Comparison of ENCODE assay signal across 8 cellular contexts in genomic region chr1:12511516-12512468, GRCh38.
DNase-seq lines count a peak whose midpoint lies in the region; ATAC-seq and TF ChIP-seq lines count a peak whose summit lies in the region.
"Had no signal": no experiment of that assay in that cellular context is flagged by ENCODE, and none has a peak within 500 bp of the region (broad histone marks: within the 10 kb centered on the region; RNA-seq: fewer than 3 reads in every experiment).

No MANE protein-coding gene starts in this region.

- no peak for ATAC-seq in activated naive CD4-positive, alpha-beta T cell treated with anti-CD3 and anti-CD28 coated beads, Interleukin-2, amount 50 U/mL, for 72 hours
- ATAC-seq in HG02840 (IDR thresholded peaks at IDR 0.05; ENCODE audit: low FRiP score, unreplicated experiment), result no peak

- no peak overlapping the region for H2AFZ ChIP-seq in smooth muscle cell (ENCODE audit: low read depth)

- H3K4me2 ChIP-seq in smooth muscle cell, result peak overlapping the region; percentile 48

- peaks cover 18 to 30% of the 10 kb centered on the region in 2 donors for H3K36me3 Mint-ChIP-seq in activated naive CD4-positive, alpha-beta T cell treated with anti-CD3 and anti-CD28 coated beads, Interleukin-2, amount 50 U/mL, for 72 hours

- H3K9me3 ChIP-seq in HUES48 (ENCODE audit: control insufficient read depth, insufficient read depth, low read length) (no peaks in the 10 kb centered on the region), right atrium auricular region (no peaks in the 10 kb centered on the region), smooth muscle cell (replicated peaks; ENCODE audit: low read depth) (no peaks in the 10 kb centered on the region)

- no peak for TF ChIP-seq CTCF in right atrium auricular region (IDR thresholded peaks at IDR 0.05)
- TF ChIP-seq CTCF in smooth muscle cell (IDR thresholded peaks at IDR 0.05; ENCODE audit: borderline replicate concordance, insufficient read depth, poor library complexity, severe bottlenecking), result no peak

- no peaks in the 10 kb centered on the region for H3K27me3 ChIP-seq in HUES48 (ENCODE audit: control insufficient read depth, insufficient read depth, low read length)
- no peaks in the 10 kb centered on the region for H3K27me3 ChIP-seq in right atrium auricular region
- no peaks in the 10 kb centered on the region for H3K27me3 ChIP-seq in smooth muscle cell (ENCODE audit: low read depth)

- WGBS in smooth muscle cell (ENCODE audit: low lambda C conversion rate), result 77% methylated on average over 13 of the region's 13 CpGs

- H3K27ac ChIP-seq in HUES48 (ENCODE audit: low read depth, low read length) (peak overlapping the region; percentile 70), right atrium auricular region (peak overlapping the region; percentile 41 to 58), smooth muscle cell (ENCODE audit: low read depth) (no peak overlapping the region)

- H3K79me2 ChIP-seq in smooth muscle cell (ENCODE audit: low read depth), result no peaks in the 10 kb centered on the region

- H3K4me3 ChIP-seq in HUES48 (ENCODE audit: low read depth, low read length) (no peak overlapping the region), right atrium auricular region (no peak overlapping the region), smooth muscle cell (no peak overlapping the region)

- no peak overlapping the region for H3K9ac ChIP-seq in HUES48 (ENCODE audit: low read depth, low read length)
- H3K9ac ChIP-seq in smooth muscle cell (ENCODE audit: low read depth), result no peak overlapping the region

- H3K27ac Mint-ChIP-seq in activated naive CD4-positive, alpha-beta T cell treated with anti-CD3 and anti-CD28 coated beads, Interleukin-2, amount 50 U/mL, for 72 hours, result peak overlapping the region; percentile 85 to 96

- H3F3A ChIP-seq in smooth muscle cell (ENCODE audit: low read depth), result no peaks in the 10 kb centered on the region

- H4K20me1 ChIP-seq in smooth muscle cell (ENCODE audit: low read depth), result no peaks in the 10 kb centered on the region

- no peak for DNase-seq in activated naive CD4-positive, alpha-beta T cell treated with anti-CD3 and anti-CD28 coated beads, Interleukin-2, amount 50 U/mL, for 72 hours (ENCODE audit: low spot score in 2 of 2)
- DNase-seq in right atrium auricular region (ENCODE audit: low spot score), result peak; percentile 83
- no peak for DNase-seq in smooth muscle cell (lab: John Stamatoyannopoulos, UW; ENCODE audit: unreplicated experiment)
- DNase-seq in NCI-H128 (lab: John Stamatoyannopoulos, UW; ENCODE audit: unreplicated experiment), result no peak
- no peak for DNase-seq in NCI-H2227 treated with DMSO at 0.1 percent for 48 hours (lab: John Stamatoyannopoulos, UW)
- DNase-seq: NCI-H1048 had no signal

- H3K9me3 Mint-ChIP-seq in activated naive CD4-positive, alpha-beta T cell treated with anti-CD3 and anti-CD28 coated beads, Interleukin-2, amount 50 U/mL, for 72 hours, result peaks cover 4 to 5% of the 10 kb centered on the region in 2 donors

- H3K36me3 ChIP-seq in HUES48 (ENCODE audit: control insufficient read depth, insufficient read depth, low read length), result peaks cover 3% of the 10 kb centered on the region; the same call in 1 of the 2 replicates
- H3K36me3 ChIP-seq in right atrium auricular region, result peaks cover 16% of the 10 kb centered on the region
- no peaks in the 10 kb centered on the region for H3K36me3 ChIP-seq in smooth muscle cell (ENCODE audit: low read depth)

- peaks cover 23% of the 10 kb centered on the region for H3K4me1 ChIP-seq in HUES48 (ENCODE audit: control insufficient read depth, insufficient read depth, low read length)
- H3K4me1 ChIP-seq in right atrium auricular region, result peaks cover 0 to 52% of the 10 kb centered on the region in 2 donors
- peaks cover 21% of the 10 kb centered on the region for H3K4me1 ChIP-seq in smooth muscle cell (ENCODE audit: low read depth)
